In the genomic region with DNA sequence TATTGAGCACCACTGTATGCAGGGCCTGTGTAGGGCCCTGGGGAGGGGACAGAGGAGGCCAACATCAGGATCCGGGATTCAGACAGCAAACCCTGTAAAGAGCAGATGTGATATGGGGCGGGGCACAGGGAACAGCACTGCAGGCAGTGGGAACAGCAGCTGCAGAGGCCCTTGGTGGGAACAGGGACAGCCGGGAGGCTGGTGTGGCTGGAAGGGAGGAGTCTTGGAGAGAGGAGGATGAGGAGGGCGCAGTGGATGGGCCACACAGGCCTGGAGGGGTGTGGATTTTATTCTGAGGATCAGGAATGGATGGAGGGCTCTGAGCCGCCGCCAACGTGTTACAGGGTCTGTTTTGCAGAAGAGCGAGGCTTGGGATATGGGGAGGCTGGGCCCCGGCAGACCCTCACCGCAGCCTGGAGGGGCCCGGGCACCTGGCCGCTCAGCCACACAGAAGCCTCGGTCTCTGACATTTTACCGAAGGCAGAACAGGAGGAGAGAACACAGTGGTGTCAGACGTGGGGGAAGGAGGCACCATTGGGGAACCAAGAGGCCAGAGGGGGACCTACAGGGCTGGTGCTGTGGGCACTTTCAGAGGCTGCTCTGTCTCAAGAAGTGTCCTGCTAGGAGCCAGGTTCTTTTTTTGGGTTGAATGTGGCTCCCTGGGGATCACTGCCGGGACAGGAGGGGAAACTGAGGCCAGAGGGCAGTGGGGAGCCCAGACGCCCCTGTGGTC, we compare ENCODE assay signal across 20 cellular contexts. TPM values are rescaled to one million over a fixed set of nuclear protein-coding genes. Genes with fewer than 3 reads are reported as not detected.
DNase-seq lines count a peak whose midpoint lies in the region; ATAC-seq, FAIRE-seq and TF ChIP-seq lines count a peak whose summit lies in the region.
"Had no signal": no experiment of that assay in that cellular context is flagged by ENCODE, and none has a peak within 500 bp of the region (broad histone marks: within the 10 kb centered on the region; RNA-seq: fewer than 3 reads in every experiment).

No MANE protein-coding gene starts in this region.

- H3K4me3 ChIP-seq in BLaER1 (no peak overlapping the region), KMS-11 (IDR thresholded peaks at IDR 0.05; ENCODE audit: insufficient read depth, low read depth, low read length) (no peak overlapping the region), astrocyte (ENCODE audit: insufficient read depth, low read depth, low read length) (no peak overlapping the region), mucosa of descending colon (no peak overlapping the region), pancreas (no peak overlapping the region)

- FAIRE-seq in astrocyte (lab: Jason Lieb, UNC) (no peak), pancreas (lab: Jason Lieb, UNC) (no peak)
- FAIRE-seq: A204.1, RCC 7860 had no signal

- H3K36me3 Mint-ChIP-seq in astrocyte (ENCODE audit: low read depth, unreplicated experiment) = no peaks in the 10 kb centered on the region

- peak overlapping the region; percentile 10; the same call in 1 of the 2 replicates for H2AFZ ChIP-seq in KMS-11 (ENCODE audit: low read depth)
- no peak overlapping the region for H2AFZ ChIP-seq in astrocyte (ENCODE audit: low read depth, low read length)

- H3K79me2 ChIP-seq in KMS-11 (ENCODE audit: insufficient read depth, low read depth) = no peaks in the 10 kb centered on the region
- no peaks in the 10 kb centered on the region for H3K79me2 ChIP-seq in astrocyte (ENCODE audit: insufficient read depth, low read length)

- ATAC-seq in mucosa of descending colon (peak; percentile 20), HG03139 (IDR thresholded peaks at IDR 0.05; ENCODE audit: unreplicated experiment) (no peak), pancreas (no peak)

- H3K9ac ChIP-seq in BLaER1 (no peak overlapping the region), KMS-11 (no peak overlapping the region), astrocyte (ENCODE audit: low read length) (no peak overlapping the region)

- no peaks in the 10 kb centered on the region for H3K9me3 Mint-ChIP-seq in astrocyte (ENCODE audit: unreplicated experiment)

- H3K27ac Mint-ChIP-seq in astrocyte (ENCODE audit: unreplicated experiment) = no peak overlapping the region

- no peak overlapping the region for H3K27ac ChIP-seq in BLaER1
- no peak overlapping the region for H3K27ac ChIP-seq in KMS-11
- no peak overlapping the region for H3K27ac ChIP-seq in astrocyte (ENCODE audit: low read depth, low read length)
- no peak overlapping the region for H3K27ac ChIP-seq in pancreas
- H3K27ac ChIP-seq: HL-60 had no signal

- H3K36me3 ChIP-seq in BLaER1 (no peaks in the 10 kb centered on the region), KMS-11 (ENCODE audit: insufficient read depth) (no peaks in the 10 kb centered on the region), astrocyte (ENCODE audit: insufficient read depth, low read length) (no peaks in the 10 kb centered on the region), mucosa of descending colon (ENCODE audit: low read depth) (no peaks in the 10 kb centered on the region), pancreas (no peaks in the 10 kb centered on the region)

- H3K4me2 ChIP-seq in BLaER1 = peak overlapping the region; percentile 92
- peak overlapping the region; percentile 65 for H3K4me2 ChIP-seq in KMS-11
- no peak overlapping the region for H3K4me2 ChIP-seq in astrocyte (ENCODE audit: low read length)

- H3K27me3 Mint-ChIP-seq in astrocyte (ENCODE audit: low read depth, unreplicated experiment) = peaks cover 6% of the 10 kb centered on the region

- H3K4me1 ChIP-seq in BLaER1 (peaks cover 78% of the 10 kb centered on the region), KMS-11 (ENCODE audit: low read depth, poor library complexity, severe bottlenecking) (peaks cover 14% of the 10 kb centered on the region), astrocyte (ENCODE audit: insufficient read depth, low read length) (peaks cover 2% of the 10 kb centered on the region), mucosa of descending colon (ENCODE audit: low read depth) (peaks cover 24% of the 10 kb centered on the region), pancreas (no peaks in the 10 kb centered on the region)

- DNase-seq in astrocyte (ENCODE audit: low read depth) (no peak), mucosa of descending colon (peak in 1 of 3 donors; percentile 50), cerebellum (ENCODE audit: low spot score) (no peak), GM20000 (ENCODE audit: low spot score) (no peak), pancreas (no peak)
- DNase-seq: Calu3, DMS79 treated with DMSO at 0.1 percent for 48 hours, GDM1, KBM-7, NCI-H1092 treated with DMSO at 0.1 percent for 48 hours, NCI-H187, NCI-H69, SHP77 had no signal

- H3K4me1 Mint-ChIP-seq in astrocyte (ENCODE audit: low read depth, unreplicated experiment) = no peaks in the 10 kb centered on the region

- H4K20me1 ChIP-seq in BLaER1 (peaks cover 84% of the 10 kb centered on the region), KMS-11 (ENCODE audit: insufficient read depth) (no peaks in the 10 kb centered on the region), astrocyte (ENCODE audit: insufficient read depth, low read length) (peaks cover 6% of the 10 kb centered on the region)

- intact Hi-C loops in mucosa of descending colon (cut with DNase I, micrococcal nuclease) (no loop called here), pancreas (cut with DNase I) (no loop called here)

- H3K9me3 ChIP-seq in BLaER1 (no peaks in the 10 kb centered on the region), astrocyte (ENCODE audit: insufficient read depth, low read depth, low read length) (no peaks in the 10 kb centered on the region), mucosa of descending colon (no peaks in the 10 kb centered on the region), pancreas (no peaks in the 10 kb centered on the region)

- TF ChIP-seq CTCF in KMS-11 (conservative IDR thresholded peaks at IDR 0.05; ENCODE audit: low read depth, low read length) = no peak
- TF ChIP-seq CTCF in astrocyte (IDR thresholded peaks at IDR 0.05; ENCODE audit: insufficient read depth, low read depth, low read length) = no peak
- TF ChIP-seq CTCF in mucosa of descending colon (IDR thresholded peaks at IDR 0.05) = no peak
- no peak for TF ChIP-seq CTCF in GM20000 (IDR thresholded peaks at IDR 0.05; ENCODE audit: extremely low read depth, missing control alignments)
- no peak for TF ChIP-seq CTCF in pancreas (IDR thresholded peaks at IDR 0.05)

- H3K27me3 ChIP-seq in BLaER1 (peaks cover 66% of the 10 kb centered on the region), KMS-11 (ENCODE audit: insufficient read depth, low read depth) (peaks cover 92% of the 10 kb centered on the region), astrocyte (ENCODE audit: insufficient read depth, low read length) (peaks cover 2% of the 10 kb centered on the region), pancreas (peaks cover 0 to 12% (median 6%) of the 10 kb centered on the region in 4 donors)

- WGBS in pancreas, 2 donors = 74 to 87% methylated on average over 17 of the region's 17 CpGs

- peak overlapping the region; percentile 28 for H3K4me3 Mint-ChIP-seq in astrocyte (ENCODE audit: unreplicated experiment)

RNA-seq across cellular contexts. Expression of gene EFNA2, which starts 6.9 kb away (rescaled TPM):
- 7.0 and 8.4 TPM in 2 replicates for total RNA-seq in astrocyte
- 10 to 100 TPM; 19.0 to 62.2 (median 61.7) TPM for total RNA-seq in mucosa of descending colon
- total RNA-seq in cerebellum = 5.8 TPM
- total RNA-seq in pancreas = under 1 TPM in 2 of 6 donors, not detected in 4; 0.22 to 0.94 TPM
- polyA plus RNA-seq in pancreas = not detected
- total RNA-seq: MCF 10A had no signal

RNA-seq across cellular contexts. Expression of gene FAM174C, which starts 17.3 kb away (rescaled TPM):
- 50.5 and 50.8 TPM in 2 replicates for total RNA-seq in astrocyte
- total RNA-seq in mucosa of descending colon = 10 to 100 TPM; 34.2 to 40.1 (median 39.8) TPM
- total RNA-seq in cerebellum = 7.0 TPM
- total RNA-seq in pancreas = 10 to 100 TPM; 16.1 to 26.1 (median 22.9) TPM
- polyA plus RNA-seq in pancreas = 10 to 100 TPM; 69.8 to 83.4 TPM

RNA-seq across cellular contexts. Expression of gene CIRBP, which starts 23.5 kb away (rescaled TPM):
- 184 and 215 TPM in 2 replicates for total RNA-seq in astrocyte
- 100 to 1,000 TPM; 281 to 507 (median 300) TPM for total RNA-seq in mucosa of descending colon
- 328 TPM for total RNA-seq in cerebellum
- total RNA-seq in pancreas = 100 to 1,000 TPM; 232 to 607 (median 483) TPM
- polyA plus RNA-seq in pancreas = 1,000 to 10,000 TPM in 1 of 2 donors, 100 to 1,000 TPM in 1; 802 to 1,009 TPM

RNA-seq across cellular contexts. Expression of gene MIDN, which starts 44.2 kb away (rescaled TPM):
- total RNA-seq in astrocyte (119 and 141 TPM in 2 replicates), mucosa of descending colon (100 to 1,000 TPM; 136 to 251 (median 213) TPM), cerebellum (13.6 TPM), pancreas (10 to 100 TPM; 32.1 to 78.0 (median 49.1) TPM)
- 10 to 100 TPM; 36.6 to 49.1 TPM for polyA plus RNA-seq in pancreas

RNA-seq across cellular contexts. Expression of gene ATP5F1D, which starts 51.0 kb away (rescaled TPM):
- total RNA-seq in astrocyte = 154 and 170 TPM in 2 replicates
- total RNA-seq in mucosa of descending colon = 100 to 1,000 TPM; 302 to 391 (median 378) TPM
- 10.9 TPM for total RNA-seq in cerebellum
- total RNA-seq in pancreas = 100 to 1,000 TPM in 5 of 6 donors, 10 to 100 TPM in 1; 97.3 to 192 (median 149) TPM
- polyA plus RNA-seq in pancreas = 100 to 1,000 TPM; 173 to 515 TPM
